In genomic region chr6:146546440-146546839, GRCh38 we compare ENCODE assay signal across 12 cellular contexts. TPM values are rescaled to one million over a fixed set of nuclear protein-coding genes. Genes with fewer than 3 reads are reported as not detected.
DNase-seq lines count a peak whose midpoint lies in the region; ATAC-seq and TF ChIP-seq lines count a peak whose summit lies in the region.
"Had no signal": no experiment of that assay in that cellular context is flagged by ENCODE, and none has a peak within 500 bp of the region (broad histone marks: within the 10 kb centered on the region; RNA-seq: fewer than 3 reads in every experiment).

No MANE protein-coding gene starts in this region.

- in situ Hi-C loops in Caki2 (cut with HindIII; ENCODE audit: low pct_unique_long_range_greater_than_20kb, low sequenced_read_pairs) (no loop called here), KBM-7 (cut with MboI; ENCODE audit: low pct_unique_long_range_greater_than_20kb, low sequenced_read_pairs) (no loop called here)

- TF ChIP-seq RAD21 in SK-N-SH (IDR thresholded peaks at IDR 0.05; ENCODE audit: low read length), result no peak

- H4K20me1 ChIP-seq in SK-N-SH (ENCODE audit: insufficient read depth), result no peaks in the 10 kb centered on the region

- peaks cover 14% of the 10 kb centered on the region for H3F3A ChIP-seq in SK-N-SH (replicated peaks; ENCODE audit: insufficient read depth)

- H3K36me3 ChIP-seq in SK-N-SH (replicated peaks in 1 of 2; ENCODE audit: control insufficient read depth in 1 of 2, insufficient read depth in 2 of 2, low read length in 1 of 2), result peaks cover 14 to 15% of the 10 kb centered on the region in 2 experiments
- no peaks in the 10 kb centered on the region for H3K36me3 ChIP-seq in parathyroid adenoma (ENCODE audit: control insufficient read depth, insufficient read depth, low read length)
- no peaks in the 10 kb centered on the region for H3K36me3 ChIP-seq in mucosa of descending colon (ENCODE audit: low read depth)

- H3K4me2 ChIP-seq in SK-N-SH (peak overlapping the region; percentile 91), parathyroid adenoma (ENCODE audit: low read length) (no peak overlapping the region)

- H3K4me3 ChIP-seq in SK-N-SH (ENCODE audit: low read depth in 2 of 2, low read length in 1 of 2), result peak overlapping the region in 1 of 2 experiments; percentile 81; a peak in 1 of 4 replicates
- H3K4me3 ChIP-seq in parathyroid adenoma (ENCODE audit: low read depth, low read length), result peak overlapping the region; percentile 12
- no peak overlapping the region for H3K4me3 ChIP-seq in mucosa of descending colon

- TF ChIP-seq EP300 in SK-N-SH (IDR thresholded peaks at IDR 0.05; ENCODE audit: borderline replicate concordance in 1 of 2, low read depth in 1 of 2, low read length in 1 of 2), result peak in 1 of 2 experiments; percentile 38; a peak in 1 of 4 replicates

- no peak for TF ChIP-seq CTCF in SK-N-SH (IDR thresholded peaks at IDR 0.05)
- TF ChIP-seq CTCF in parathyroid adenoma (IDR thresholded peaks at IDR 0.05), result no peak
- TF ChIP-seq CTCF in mucosa of descending colon (IDR thresholded peaks at IDR 0.05), result no peak

- H3K9me2 ChIP-seq in SK-N-SH, result no peaks in the 10 kb centered on the region

- intact Hi-C loops in posterior cingulate gyrus (cut with DNase I), result no loop called here
- intact Hi-C loops in mucosa of descending colon (cut with DNase I, micrococcal nuclease), result no loop called here

- DNase-seq in Caki2 (ENCODE audit: low read depth), result peak; percentile 66
- DNase-seq in SK-N-SH, result no peak
- peak; percentile 87 for DNase-seq in fibroblast of the conjunctiva (ENCODE audit: low read depth)
- DNase-seq in KBM-7, result no peak
- no peak for DNase-seq in posterior cingulate gyrus
- no peak for DNase-seq in mucosa of descending colon
- DNase-seq: NCI-H1092 treated with DMSO at 0.1 percent for 48 hours; stimulated activated CD8-positive, alpha-beta memory T cell treated with anti-CD3 and anti-CD28 coated beads, Interleukin-4, amount 100 ng/mL, for 48 hours had no signal

- 0% methylated on average over 1 of the region's 1 CpG for WGBS in SK-N-SH (ENCODE audit: low lambda C conversion rate)

- H3K79me2 ChIP-seq in SK-N-SH (ENCODE audit: insufficient read depth), result peaks cover 72% of the 10 kb centered on the region
- no peaks in the 10 kb centered on the region for H3K79me2 ChIP-seq in parathyroid adenoma

- no peaks in the 10 kb centered on the region for H3K27me3 ChIP-seq in SK-N-SH (ENCODE audit: insufficient read depth)
- no peaks in the 10 kb centered on the region for H3K27me3 ChIP-seq in parathyroid adenoma (ENCODE audit: control insufficient read depth, insufficient read depth, low read length)

- no peak for ATAC-seq in HG03469 (IDR thresholded peaks at IDR 0.05; ENCODE audit: unreplicated experiment)
- no peak for ATAC-seq in mucosa of descending colon

- H3K4me1 ChIP-seq in SK-N-SH (ENCODE audit: control insufficient read depth in 1 of 2, insufficient read depth in 2 of 2, low read depth in 1 of 2, low read length in 1 of 2), result peaks cover 5 to 16% of the 10 kb centered on the region in 2 experiments; a peak in 3 of 4 replicates
- H3K4me1 ChIP-seq in parathyroid adenoma, result peaks cover 10% of the 10 kb centered on the region
- peaks cover 18% of the 10 kb centered on the region for H3K4me1 ChIP-seq in mucosa of descending colon (ENCODE audit: low read depth)

- CTCF ChIA-PET in SK-N-SH (lab: Yijun Ruan, JAX), result no interaction called here

- H3K9me3 ChIP-seq in SK-N-SH (no peaks in the 10 kb centered on the region), parathyroid adenoma (ENCODE audit: control insufficient read depth, low read length) (no peaks in the 10 kb centered on the region), mucosa of descending colon (no peaks in the 10 kb centered on the region)

- POLR2A ChIA-PET in SK-N-SH (lab: Yijun Ruan, JAX), result interaction anchor here (0.6 kb wide), 1 partner anchor 104 kb away, joined by 4 read pairs; no protein-coding TSS in a partner anchor

- H2AFZ ChIP-seq in SK-N-SH (ENCODE audit: low read depth) (no peak overlapping the region), parathyroid adenoma (no peak overlapping the region)

- H3K9ac ChIP-seq in SK-N-SH (peak overlapping the region; percentile 95), parathyroid adenoma (no peak overlapping the region)

- H3K27ac ChIP-seq in SK-N-SH (ENCODE audit: low read depth in 2 of 2, low read length in 1 of 2), result peak overlapping the region; percentile 34 to 79; a peak in 3 of 4 replicates
- no peak overlapping the region for H3K27ac ChIP-seq in parathyroid adenoma

TF ChIP-seq in SK-N-SH, 30 proteins besides CTCF, POLR2A, EP300 and RAD21 (continues in another document):
- TF ChIP-seq SMC3 (IDR thresholded peaks at IDR 0.05; ENCODE audit: low read depth, low read length) (no peak), GATA2 (CRISPR knock-in tag; IDR thresholded peaks at IDR 0.05) (no peak), SIN3A (IDR thresholded peaks at IDR 0.05; ENCODE audit: borderline replicate concordance, low read depth, low read length) (no peak), NFIC (IDR thresholded peaks at IDR 0.05; ENCODE audit: borderline replicate concordance) (peak; percentile 15; the same call in 1 of the 2 replicates), RCOR1 (IDR thresholded peaks at IDR 0.05; ENCODE audit: low read length) (no peak), POLR2AphosphoS5 (IDR thresholded peaks at IDR 0.05; ENCODE audit: low read depth, low read length) (no peak), TAF1 (IDR thresholded peaks at IDR 0.05; ENCODE audit: borderline replicate concordance, low read depth, low read length) (no peak), FOXM1 (IDR thresholded peaks at IDR 0.05; ENCODE audit: low read depth) (no peak), USF2 (IDR thresholded peaks at IDR 0.05; ENCODE audit: borderline replicate concordance, low read depth, low read length) (no peak), FOSL2 (IDR thresholded peaks at IDR 0.05; ENCODE audit: borderline replicate concordance, low read depth) (no peak), MXI1 (IDR thresholded peaks at IDR 0.05; ENCODE audit: low read depth, low read length) (no peak), RFX5 (IDR thresholded peaks at IDR 0.05; ENCODE audit: low read length) (no peak), CHD2 (IDR thresholded peaks at IDR 0.05; ENCODE audit: low read length, partially characterized antibody) (no peak), TCF12 (IDR thresholded peaks at IDR 0.05) (no peak; the same call in 1 of the 2 replicates), MAX (IDR thresholded peaks at IDR 0.05; ENCODE audit: low read depth) (no peak)
- TF ChIP-seq, protein P1, sequence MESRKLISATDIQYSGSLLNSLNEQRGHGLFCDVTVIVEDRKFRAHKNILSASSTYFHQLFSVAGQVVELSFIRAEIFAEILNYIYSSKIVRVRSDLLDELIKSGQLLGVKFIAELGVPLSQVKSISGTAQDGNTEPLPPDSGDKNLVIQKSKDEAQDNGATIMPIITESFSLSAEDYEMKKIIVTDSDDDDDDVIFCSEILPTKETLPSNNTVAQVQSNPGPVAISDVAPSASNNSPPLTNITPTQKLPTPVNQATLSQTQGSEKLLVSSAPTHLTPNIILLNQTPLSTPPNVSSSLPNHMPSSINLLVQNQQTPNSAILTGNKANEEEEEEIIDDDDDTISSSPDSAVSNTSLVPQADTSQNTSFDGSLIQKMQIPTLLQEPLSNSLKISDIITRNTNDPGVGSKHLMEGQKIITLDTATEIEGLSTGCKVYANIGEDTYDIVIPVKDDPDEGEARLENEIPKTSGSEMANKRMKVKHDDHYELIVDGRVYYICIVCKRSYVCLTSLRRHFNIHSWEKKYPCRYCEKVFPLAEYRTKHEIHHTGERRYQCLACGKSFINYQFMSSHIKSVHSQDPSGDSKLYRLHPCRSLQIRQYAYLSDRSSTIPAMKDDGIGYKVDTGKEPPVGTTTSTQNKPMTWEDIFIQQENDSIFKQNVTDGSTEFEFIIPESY (IDR thresholded peaks at IDR 0.05; ENCODE audit: borderline replicate concordance, low read depth), result no peak

RNA-seq across cellular contexts. Expression of gene RAB32, which starts 2.8 kb away (rescaled TPM):
- 129 and 163 TPM in 2 replicates for total RNA-seq in Caki2 (2014; rRNA removed; shearing (Covaris generic); ENCODE audit: low replicate concordance)
- polyA plus RNA-seq in SK-N-SH (2012; rRNA removed), result 36.9 and 39.6 TPM in 2 replicates
- polyA plus RNA-seq in SK-N-SH (2012; cell fraction: cytosol; rRNA removed), result 50.3 and 55.7 TPM in 2 replicates
- 12.9 and 19.4 TPM in 2 replicates for polyA plus RNA-seq in SK-N-SH (2012; cell fraction: nucleus; rRNA removed)
- total RNA-seq in mucosa of descending colon, result 10 to 100 TPM; 28.7 to 39.9 (median 30.6) TPM

RNA-seq across cellular contexts. Expression of gene ADGB, which starts 52.3 kb away (rescaled TPM):
- total RNA-seq in Caki2 (2014; rRNA removed; shearing (Covaris generic); ENCODE audit: low replicate concordance), result not detected in 2 replicates
- not detected in 2 replicates for polyA plus RNA-seq in SK-N-SH (2012; rRNA removed)
- polyA plus RNA-seq in SK-N-SH (2012; cell fraction: cytosol; rRNA removed), result not detected in 2 replicates
- polyA plus RNA-seq in SK-N-SH (2012; cell fraction: nucleus; rRNA removed), result not detected in 2 replicates
- 1 to 10 TPM in 2 of 3 donors, under 1 TPM in 1; 0.70 to 2.2 (median 2.1) TPM for total RNA-seq in mucosa of descending colon
- total RNA-seq: G401; T-helper 1 cell treated with Interleukin-12 subunit alpha and Interleukin-12 subunit beta and Interleukin-4 antibody, amounts not matched to agents 30 ng/mL and 1 ng/mL, for 36 hours had no signal

Comparison
In these comparisons a context has a peak if more than half of its experiments do, and no peak if none do; other contexts are left out.
1. DNase-seq: peak in Caki2 (single experiment) and fibroblast of the conjunctiva (single experiment); none in SK-N-SH (single experiment), KBM-7 (single experiment), posterior cingulate gyrus (0 of 10) and mucosa of descending colon (0 of 3).